ENCODE assay signal across 10 cellular contexts in the genomic region with DNA sequence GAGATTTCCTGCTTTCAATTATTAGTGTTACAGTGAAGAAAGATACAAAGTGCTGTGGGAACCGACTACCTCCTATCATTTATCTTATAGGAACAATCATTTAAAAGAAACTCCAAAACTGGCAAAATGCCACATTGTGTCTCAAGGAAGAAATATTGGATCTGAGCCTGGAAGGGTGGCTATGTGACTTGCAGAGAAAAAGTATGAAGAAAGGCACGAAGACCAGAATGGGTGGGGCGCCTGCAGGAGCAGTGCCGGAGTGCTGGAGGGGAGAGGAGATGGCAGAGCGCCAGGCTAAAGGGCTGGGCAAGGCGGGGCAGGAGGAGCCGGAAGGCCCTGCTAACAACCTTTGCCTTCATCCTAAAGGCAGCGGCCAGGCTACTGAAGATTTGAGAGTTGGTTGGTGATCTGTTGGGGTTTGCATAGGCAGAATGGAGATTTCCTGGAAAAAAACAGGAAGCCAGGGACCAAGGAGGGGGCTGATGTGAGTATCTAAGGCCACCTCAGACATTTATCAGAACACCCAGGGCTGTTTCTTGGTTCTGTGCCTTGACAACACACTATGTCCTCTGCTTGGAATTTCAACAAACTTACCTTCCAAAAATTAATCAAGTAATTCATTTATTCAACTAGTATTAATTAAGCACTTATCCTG.
A peak's percentile ranks its signal among the peaks of the same experiment; 100 is the strongest.
DNase-seq lines count a peak whose midpoint lies in the region; FAIRE-seq and TF ChIP-seq lines count a peak whose summit lies in the region.
"Had no signal": no experiment of that assay in that cellular context is flagged by ENCODE, and none has a peak within 500 bp of the region (broad histone marks: within the 10 kb centered on the region; RNA-seq: fewer than 3 reads in every experiment).

No MANE protein-coding gene starts in this region.

- 26% methylated on average over 8 of the region's 8 CpGs for WGBS in lower leg skin, 2 donors

- H3K4me1 Mint-ChIP-seq in MCF 10A (ENCODE audit: insufficient read depth, unreplicated experiment) = peaks cover 40% of the 10 kb centered on the region
- H3K4me1 Mint-ChIP-seq in endothelial cell (ENCODE audit: unreplicated experiment) = peaks cover 4% of the 10 kb centered on the region
- H3K4me1 Mint-ChIP-seq: B cell, naive B cell had no signal

- intact Hi-C loops in MCF 10A (cut with micrococcal nuclease) (loop anchor here (1.0 to 5.0 kb wide), 4 partner anchors 39 to 403 kb away; no protein-coding TSS in a partner anchor), lower leg skin (cut with DNase I; ENCODE audit: low total_unique reads) (no loop called here)

- no peak for TF ChIP-seq CTCF in AG10803 (conservative IDR thresholded peaks at IDR 0.05; ENCODE audit: low read length)
- TF ChIP-seq CTCF in MCF 10A (IDR thresholded peaks at IDR 0.05; ENCODE audit: unreplicated experiment) = no peak
- TF ChIP-seq CTCF in lower leg skin (IDR thresholded peaks at IDR 0.05) = no peak
- TF ChIP-seq CTCF in endothelial cell (IDR thresholded peaks at IDR 0.05; ENCODE audit: unreplicated experiment) = no peak
- TF ChIP-seq CTCF in D721Med (IDR thresholded peaks at IDR 0.05; ENCODE audit: insufficient read depth, missing control alignments) = no peak

- H3K27me3 Mint-ChIP-seq in MCF 10A (ENCODE audit: insufficient read depth, unreplicated experiment) (no peaks in the 10 kb centered on the region), endothelial cell (ENCODE audit: unreplicated experiment) (no peaks in the 10 kb centered on the region)

- no peak for FAIRE-seq in D721Med (lab: Jason Lieb, UNC)

- H3K27ac Mint-ChIP-seq in MCF 10A (ENCODE audit: low read depth, unreplicated experiment) (peak overlapping the region; percentile 81), endothelial cell (ENCODE audit: unreplicated experiment) (no peak overlapping the region)
- H3K27ac Mint-ChIP-seq: B cell, naive B cell had no signal

- POLR2A ChIA-PET in MCF 10A (lab: Yijun Ruan, JAX) = interaction anchor here (0.6 to 8.3 kb wide), 17 partner anchors 10 to 286 kb away, joined by 3 to 114 read pairs (median 8); partner anchors contain the start of gene MAFB

- BruUV-seq in MCF 10A (replicated peaks; lab: Mats Ljungman, UMichigan) = no TSS peak

- DNase-seq in AG10803 (ENCODE audit: low read depth) (peak; percentile 29), NCI-H1105 (lab: John Stamatoyannopoulos, UW) (peak; percentile 20), MCF 10A (ENCODE audit: unreplicated experiment) (peak; percentile 97), lower leg skin (ENCODE audit: low spot score in 2 of 2) (peak; percentile 77 to 93), endothelial cell (ENCODE audit: low spot score) (no peak), D721Med (ENCODE audit: insufficient read length, low spot score) (no peak), SKM-1 (lab: John Stamatoyannopoulos, UW; ENCODE audit: unreplicated experiment) (no peak), amygdala (lab: John Stamatoyannopoulos, UW) (no peak)
- DNase-seq: naive B cell had no signal

- H3K9me3 Mint-ChIP-seq in MCF 10A (ENCODE audit: unreplicated experiment) (no peaks in the 10 kb centered on the region), endothelial cell (ENCODE audit: unreplicated experiment) (no peaks in the 10 kb centered on the region)

- H3K4me3 Mint-ChIP-seq in MCF 10A (ENCODE audit: unreplicated experiment) (peak overlapping the region; percentile 2), endothelial cell (ENCODE audit: unreplicated experiment) (no peak overlapping the region)
- H3K4me3 Mint-ChIP-seq: B cell had no signal

- no peak for TF ChIP-seq POLR2A in lower leg skin (IDR thresholded peaks at IDR 0.05)

- H3K36me3 Mint-ChIP-seq in MCF 10A (ENCODE audit: insufficient read depth, unreplicated experiment) (no peaks in the 10 kb centered on the region), endothelial cell (ENCODE audit: low read depth, unreplicated experiment) (no peaks in the 10 kb centered on the region)
- H3K36me3 Mint-ChIP-seq: naive B cell had no signal

- CTCF ChIA-PET in MCF 10A (lab: Yijun Ruan, JAX) = interaction anchor here (0.6 to 6.6 kb wide), 9 partner anchors 17 to 738 kb away, joined by 3 to 36 read pairs (median 6); partner anchors contain the start of gene MAFB

- H3K4me3 ChIP-seq in AG10803 (ENCODE audit: low read length) (no peak overlapping the region), lower leg skin (ENCODE audit: low read depth, poor library complexity, severe bottlenecking) (no peak overlapping the region)

Comparison
In these comparisons a context has a peak if more than half of its experiments do, and no peak if none do; other contexts are left out.
1. DNase-seq: peak in AG10803 (single experiment), NCI-H1105 (single experiment), MCF 10A (single experiment) and lower leg skin (2 of 2); none in endothelial cell (single experiment), D721Med (single experiment), SKM-1 (single experiment) and amygdala (0 of 56).